ENCODE assay signal across 1 cellular context in genomic region chr16:57299719-57300386, GRCh38.
TF ChIP-seq lines count a peak whose summit lies in the region.

No MANE protein-coding gene starts in this region.

TF ChIP-seq in Ishikawa, 13 proteins besides CTCF, POLR2A, EP300 and RAD21:
- TF ChIP-seq ZBTB7A (IDR thresholded peaks at IDR 0.05; ENCODE audit: low read depth) (no peak), EGR1 (IDR thresholded peaks at IDR 0.05) (no peak), YY1 (IDR thresholded peaks at IDR 0.05; ENCODE audit: low read depth) (no peak), CREB1 (IDR thresholded peaks at IDR 0.05; ENCODE audit: low read depth) (no peak), TAF1 (IDR thresholded peaks at IDR 0.05; ENCODE audit: low read depth) (no peak), TEAD4 (IDR thresholded peaks at IDR 0.05) (peak; percentile 84), MAX (IDR thresholded peaks at IDR 0.05) (no peak; the same call in 1 of the 2 replicates), CEBPB (IDR thresholded peaks at IDR 0.05) (no peak; the same call in 1 of the 2 replicates), TCF12 (IDR thresholded peaks at IDR 0.05; ENCODE audit: low read depth) (peak; percentile 43; the same call in 1 of the 2 replicates), NFIC (IDR thresholded peaks at IDR 0.05) (no peak; the same call in 1 of the 2 replicates), FOXM1 (IDR thresholded peaks at IDR 0.05; ENCODE audit: borderline replicate concordance, low read depth) (no peak), REST (IDR thresholded peaks at IDR 0.05; ENCODE audit: low read depth) (no peak)
- TF ChIP-seq, protein P1, sequence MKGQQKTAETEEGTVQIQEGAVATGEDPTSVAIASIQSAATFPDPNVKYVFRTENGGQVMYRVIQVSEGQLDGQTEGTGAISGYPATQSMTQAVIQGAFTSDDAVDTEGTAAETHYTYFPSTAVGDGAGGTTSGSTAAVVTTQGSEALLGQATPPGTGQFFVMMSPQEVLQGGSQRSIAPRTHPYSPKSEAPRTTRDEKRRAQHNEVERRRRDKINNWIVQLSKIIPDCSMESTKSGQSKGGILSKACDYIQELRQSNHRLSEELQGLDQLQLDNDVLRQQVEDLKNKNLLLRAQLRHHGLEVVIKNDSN (IDR thresholded peaks at IDR 0.05): peak; percentile 10; the same call in 1 of the 2 replicates
